Comparison of ENCODE assay signal across 1 cellular context in genomic region chr20:46089338-46090094, GRCh38.
TF ChIP-seq lines count a peak whose summit lies in the region.

Gene NCOA5 (minus strand): TSS chr20:46089962. CDS start chr20:46079424, 10,538 bp downstream.

TF ChIP-seq in HepG2, 621 proteins besides CTCF, POLR2A, EP300 and RAD21 (continued from another document and continues in another):
- TF ChIP-seq ZBTB14 (CRISPR knock-in tag; IDR thresholded peaks at IDR 0.05), result peak; percentile 99
- no peak for TF ChIP-seq RCOR2 (CRISPR knock-in tag; IDR thresholded peaks at IDR 0.05)
- peak; percentile 100 for TF ChIP-seq ZFX (CRISPR knock-in tag; IDR thresholded peaks at IDR 0.05; ENCODE audit: low read depth)
- peak; percentile 94 for TF ChIP-seq ZBTB2 (CRISPR knock-in tag; IDR thresholded peaks at IDR 0.05; ENCODE audit: low read depth)
- TF ChIP-seq ZNF276 (CRISPR knock-in tag; IDR thresholded peaks at IDR 0.05; ENCODE audit: low read depth), result peak; percentile 96
- peak; percentile 97 for TF ChIP-seq U2AF1 (optimal IDR thresholded peaks at IDR 0.05; ENCODE audit: low read depth, low read length)
- TF ChIP-seq TEF (CRISPR knock-in tag; IDR thresholded peaks at IDR 0.05), result peak; percentile 68; the same call in 1 of the 2 replicates
- peak; percentile 95 for TF ChIP-seq E2F2 (CRISPR knock-in tag; IDR thresholded peaks at IDR 0.05; ENCODE audit: borderline replicate concordance)
- TF ChIP-seq SOX5 (CRISPR knock-in tag; IDR thresholded peaks at IDR 0.05; ENCODE audit: borderline replicate concordance), result peak; percentile 70; the same call in 1 of the 2 replicates
- TF ChIP-seq HNF1A (IDR thresholded peaks at IDR 0.05; ENCODE audit: low read depth), result no peak
- peak; percentile 88 for TF ChIP-seq HNF1A (CRISPR knock-in tag; IDR thresholded peaks at IDR 0.05; ENCODE audit: borderline replicate concordance)
- no peak for TF ChIP-seq ZNF101 (CRISPR knock-in tag; IDR thresholded peaks at IDR 0.05; ENCODE audit: borderline replicate concordance, low read depth)
- peak; percentile 84 for TF ChIP-seq ZNF33B (CRISPR knock-in tag; IDR thresholded peaks at IDR 0.05)
- peak; percentile 99; the same call in 1 of the 2 replicates for TF ChIP-seq RFX3 (CRISPR knock-in tag; IDR thresholded peaks at IDR 0.05)
- no peak for TF ChIP-seq TRIM22 (IDR thresholded peaks at IDR 0.05)
- no peak; the same call in 1 of the 2 replicates for TF ChIP-seq ZBTB46 (CRISPR knock-in tag; IDR thresholded peaks at IDR 0.05; ENCODE audit: borderline replicate concordance)
- TF ChIP-seq ZNF589 (CRISPR knock-in tag; conservative IDR thresholded peaks at IDR 0.05), result peak; percentile 92
- no peak for TF ChIP-seq ZBTB49 (CRISPR knock-in tag; IDR thresholded peaks at IDR 0.05; ENCODE audit: borderline replicate concordance)
- TF ChIP-seq PAF1 (CRISPR knock-in tag; IDR thresholded peaks at IDR 0.05), result no peak
- TF ChIP-seq JARID2 (CRISPR knock-in tag; IDR thresholded peaks at IDR 0.05; ENCODE audit: insufficient replicate concordance), result no peak
- TF ChIP-seq ZNF12 (CRISPR knock-in tag; IDR thresholded peaks at IDR 0.05), result peak; percentile 65
- TF ChIP-seq ZNF20 (CRISPR knock-in tag; IDR thresholded peaks at IDR 0.05), result no peak
- 0 out of 2 replicates have a peak, but pooled peaks have one; percentile 51 for TF ChIP-seq ZNF484 (CRISPR knock-in tag; IDR thresholded peaks at IDR 0.05; ENCODE audit: borderline replicate concordance, low read depth)
- peak; percentile 85 for TF ChIP-seq DRAP1 (CRISPR knock-in tag; IDR thresholded peaks at IDR 0.05)
- peak; percentile 84; the same call in 1 of the 2 replicates for TF ChIP-seq MYPOP (CRISPR knock-in tag; IDR thresholded peaks at IDR 0.05)
- TF ChIP-seq ZNF616 (CRISPR knock-in tag; IDR thresholded peaks at IDR 0.05; ENCODE audit: low read depth), result peak; percentile 95
- TF ChIP-seq CHD2 (IDR thresholded peaks at IDR 0.05; ENCODE audit: low read depth, low read length), result peak; percentile 57
- peak; percentile 79; the same call in 1 of the 2 replicates for TF ChIP-seq ZNF605 (CRISPR knock-in tag; IDR thresholded peaks at IDR 0.05)
- TF ChIP-seq HCFC1 (IDR thresholded peaks at IDR 0.05; ENCODE audit: low read depth, low read length), result peak; percentile 70
- 0 out of 2 replicates have a peak, but pooled peaks have one; percentile 77 for TF ChIP-seq ZNF30 (CRISPR knock-in tag; IDR thresholded peaks at IDR 0.05)
- TF ChIP-seq ZNF280B (CRISPR knock-in tag; IDR thresholded peaks at IDR 0.05; ENCODE audit: borderline replicate concordance), result peak; percentile 90
- TF ChIP-seq NR2F6 (IDR thresholded peaks at IDR 0.05), result 0 out of 2 replicates have a peak, but pooled peaks have one; percentile 13
- TF ChIP-seq NR2F6 (CRISPR knock-in tag; IDR thresholded peaks at IDR 0.05), result peak; percentile 90
- no peak for TF ChIP-seq ZEB1 (IDR thresholded peaks at IDR 0.05; ENCODE audit: insufficient replicate concordance, low read depth)
- TF ChIP-seq STAG1 (CRISPR knock-in tag; IDR thresholded peaks at IDR 0.05), result peak; percentile 64
- TF ChIP-seq MLX (CRISPR knock-in tag; IDR thresholded peaks at IDR 0.05), result peak; percentile 72
- TF ChIP-seq ARNT (IDR thresholded peaks at IDR 0.05), result no peak
- peak; percentile 89; the same call in 1 of the 2 replicates for TF ChIP-seq ZFAT (CRISPR knock-in tag; conservative IDR thresholded peaks at IDR 0.05)
